21 cellular contexts compared by ENCODE assay signal in genomic region chr9:89381308-89381609, GRCh38.
A peak's percentile ranks its signal among the peaks of the same experiment; 100 is the strongest.
DNase-seq lines count a peak whose midpoint lies in the region; ATAC-seq, FAIRE-seq and TF ChIP-seq lines count a peak whose summit lies in the region.
"Had no signal": no experiment of that assay in that cellular context is flagged by ENCODE, and none has a peak within 500 bp of the region (broad histone marks: within the 10 kb centered on the region; RNA-seq: fewer than 3 reads in every experiment).

No MANE protein-coding gene starts in this region.

- no peak for TF ChIP-seq EP300 in GM12878 (IDR thresholded peaks at IDR 0.05; ENCODE audit: borderline replicate concordance in 1 of 2, control insufficient read depth in 1 of 2, low read depth in 2 of 2, low read length in 2 of 2)

- H2BK5ac ChIP-seq in IMR-90 (ENCODE audit: low read depth, low read length, poor library complexity, severe bottlenecking) (no peak overlapping the region), neuronal stem cell (ENCODE audit: low read length) (no peak overlapping the region)

- H3K27ac Mint-ChIP-seq in activated CD4-positive, alpha-beta T cell treated with anti-CD3 and anti-CD28 coated beads for 36 hours: peak overlapping the region; percentile 80
- H3K27ac Mint-ChIP-seq: HFFc6 had no signal

- H2AK5ac ChIP-seq in IMR-90 (ENCODE audit: low read depth, low read length) (peak overlapping the region; percentile 68; the same call in 1 of the 2 replicates), neuronal stem cell (ENCODE audit: low read depth, low read length) (no peak overlapping the region)

- H2BK120ac ChIP-seq in IMR-90 (ENCODE audit: low read depth, low read length) (peak overlapping the region; percentile 56; the same call in 1 of the 2 replicates), neuronal stem cell (ENCODE audit: low read depth, low read length) (no peak overlapping the region)

- H3K14ac ChIP-seq in IMR-90 (replicated peaks; ENCODE audit: low read depth, low read length) (no peak overlapping the region), neuronal stem cell (ENCODE audit: low read length) (no peak overlapping the region)

- H3K27ac ChIP-seq in IMR-90 (ENCODE audit: insufficient read depth, low read length) (no peak overlapping the region), GM12878 (ENCODE audit: control insufficient read depth, insufficient read depth) (no peak overlapping the region), neuronal stem cell (replicated peaks; ENCODE audit: low read length) (no peak overlapping the region), OCI-LY7 (ENCODE audit: low read depth, low read length, poor library complexity, severe bottlenecking) (no peak overlapping the region)
- H3K27ac ChIP-seq: uterus had no signal

- no peaks in the 10 kb centered on the region for H3K27me3 Mint-ChIP-seq in activated CD4-positive, alpha-beta T cell treated with anti-CD3 and anti-CD28 coated beads for 36 hours

- WGBS in IMR-90 (ENCODE audit: extremely low coverage in 2 of 2, insufficient read length in 1 of 2), 2 experiments: 100% methylated on average over 2 of the region's 4 CpGs; no CpG with 5 or more reads in 1 of the 2 experiments
- WGBS in GM12878 (ENCODE audit: insufficient coverage, insufficient replicate concordance, low lambda C conversion rate, missing lambda C conversion rate): 85% methylated on average over 4 of the region's 4 CpGs
- no CpG with 5 or more reads among the region's 4 CpGs for WGBS in neuronal stem cell (ENCODE audit: extremely low coverage in 2 of 2, insufficient read length in 2 of 2, insufficient replicate concordance in 1 of 2), 2 donors

- no peak overlapping the region for H2BK20ac ChIP-seq in IMR-90 (ENCODE audit: low read depth, low read length)

- RAD21 ChIA-PET in GM12878 (lab: Charles Lee; ENCODE audit: unreplicated experiment): no interaction called here

- TF ChIP-seq POLR2A in IMR-90 (IDR thresholded peaks at IDR 0.05; ENCODE audit: low read depth, low read length) (no peak), GM12878 (IDR thresholded peaks at IDR 0.05; ENCODE audit: low read depth, low read length) (peak; percentile 54; the same call in 1 of the 2 replicates)

- H3K4me2 ChIP-seq in IMR-90 (ENCODE audit: low read depth, low read length) (no peak overlapping the region), GM12878 (ENCODE audit: control insufficient read depth, insufficient read depth) (no peak overlapping the region), neuronal stem cell (ENCODE audit: insufficient read depth, low read length, poor library complexity, severe bottlenecking) (no peak overlapping the region), OCI-LY7 (ENCODE audit: low read length) (no peak overlapping the region)

- H4K8ac ChIP-seq in IMR-90 (ENCODE audit: low read depth in 2 of 2, low read length in 2 of 2): no peak overlapping the region
- no peak overlapping the region for H4K8ac ChIP-seq in neuronal stem cell (ENCODE audit: low read depth, low read length)

- H3K79me1 ChIP-seq in IMR-90 (ENCODE audit: low read depth in 1 of 2, low read length in 2 of 2) (no peaks in the 10 kb centered on the region), neuronal stem cell (ENCODE audit: low read depth, low read length) (peaks cover 2% of the 10 kb centered on the region)

- H3K4me3 ChIP-seq in IMR-90 (ENCODE audit: insufficient read depth, low read depth, low read length) (no peak overlapping the region), GM12878 (no peak overlapping the region), neuronal stem cell (ENCODE audit: low read length in 2 of 2) (no peak overlapping the region), OCI-LY7 (ENCODE audit: low read depth, low read length, poor library complexity, severe bottlenecking) (no peak overlapping the region)
- H3K4me3 ChIP-seq: left lung, uterus had no signal

- no peak for DNase-seq in activated CD4-positive, alpha-beta T cell treated with anti-CD3 and anti-CD28 coated beads for 36 hours
- no peak for DNase-seq in activated CD4-positive, alpha-beta T cell treated with anti-CD3 and anti-CD28 coated beads for 4 hours
- DNase-seq in IMR-90 (no peak), GM12878 (ENCODE audit: low read depth, low spot score) (no peak), neuronal stem cell (ENCODE audit: low spot score) (no peak), NCI-H510A (lab: John Stamatoyannopoulos, UW) (no peak), OCI-LY7 (ENCODE audit: low spot score) (no peak), omental fat pad (ENCODE audit: low spot score) (no peak)
- DNase-seq: activated CD4-positive, CD25-positive, alpha-beta regulatory T cell; activated effector memory CD4-positive, alpha-beta T cell treated with anti-CD3 and anti-CD28 coated beads, Interleukin-2, amount 50 U/mL, for 16 hours; DMS 273 treated with DMSO at 0.1 percent for 48 hours; HFFc6; left lung; NCI-H1417 treated with DMSO at 0.1 percent for 48 hours; NCI-H524 treated with DMSO at 0.1 percent for 48 hours; nucleus accumbens; stimulated activated CD4-positive, alpha-beta T cell treated with anti-CD3 and anti-CD28 coated beads, Interleukin-4, amount 100 ng/mL, for 4 hours; substantia nigra; T-helper 9 cell; uterus had no signal

- H3K4me1 ChIP-seq in IMR-90 (ENCODE audit: control insufficient read depth, insufficient read depth, low read length): peaks cover 14% of the 10 kb centered on the region
- H3K4me1 ChIP-seq in GM12878 (ENCODE audit: control insufficient read depth, insufficient read depth, low read length): peaks cover 14% of the 10 kb centered on the region
- H3K4me1 ChIP-seq in neuronal stem cell (ENCODE audit: control insufficient read depth in 2 of 2, insufficient read depth in 1 of 2, low read depth in 1 of 2, low read length in 2 of 2): peaks cover 0 to 4% of the 10 kb centered on the region in 2 donors
- H3K4me1 ChIP-seq in OCI-LY7 (ENCODE audit: insufficient read depth, low read length, poor library complexity, severe bottlenecking): no peaks in the 10 kb centered on the region
- H3K4me1 ChIP-seq: uterus had no signal

- no peaks in the 10 kb centered on the region for H4K20me1 ChIP-seq in IMR-90 (ENCODE audit: insufficient read depth, low read length)
- H4K20me1 ChIP-seq in GM12878 (ENCODE audit: control insufficient read depth, insufficient read depth): no peaks in the 10 kb centered on the region
- no peaks in the 10 kb centered on the region for H4K20me1 ChIP-seq in OCI-LY7 (ENCODE audit: insufficient read depth, low read length)

- H4K91ac ChIP-seq in IMR-90 (ENCODE audit: insufficient read depth, low read depth, low read length) (no peak overlapping the region), neuronal stem cell (ENCODE audit: low read depth, low read length, poor library complexity) (no peak overlapping the region)

- no peak overlapping the region for H3K18ac ChIP-seq in IMR-90 (ENCODE audit: low read depth, low read length)
- no peak overlapping the region for H3K18ac ChIP-seq in neuronal stem cell (ENCODE audit: low read length)

- FAIRE-seq in GM12878 (lab: Jason Lieb, UNC): no peak
- FAIRE-seq: HepG2 had no signal

- H3K9me3 ChIP-seq in IMR-90 (ENCODE audit: control insufficient read depth, insufficient read depth, low read length) (no peaks in the 10 kb centered on the region), GM12878 (replicated peaks; ENCODE audit: control insufficient read depth, insufficient read depth, low read length) (no peaks in the 10 kb centered on the region), neuronal stem cell (replicated peaks in 1 of 2; ENCODE audit: control insufficient read depth in 2 of 2, insufficient read depth in 1 of 2, low read depth in 1 of 2, low read length in 2 of 2) (peaks cover 0 to 3% of the 10 kb centered on the region in 2 donors), OCI-LY7 (ENCODE audit: low read length) (no peaks in the 10 kb centered on the region)
- H3K9me3 ChIP-seq: left lung, uterus had no signal

- H3K4me1 Mint-ChIP-seq in activated CD4-positive, alpha-beta T cell treated with anti-CD3 and anti-CD28 coated beads for 36 hours: peaks cover 58% of the 10 kb centered on the region

- SMC1A ChIA-PET in GM12878 (lab: Charles Lee; ENCODE audit: uncharacterized antibody, unreplicated experiment): no interaction called here

- H2BK15ac ChIP-seq in IMR-90 (ENCODE audit: low read depth, low read length) (no peak overlapping the region; the same call in 2 of the 3 replicates), neuronal stem cell (ENCODE audit: low read length) (no peak overlapping the region)

- H2AFZ ChIP-seq in IMR-90 (replicated peaks; ENCODE audit: low read length, poor library complexity) (peak overlapping the region; percentile 43), GM12878 (ENCODE audit: control insufficient read depth, low read depth, low read length) (no peak overlapping the region), neuronal stem cell (ENCODE audit: low read length) (no peak overlapping the region), OCI-LY7 (ENCODE audit: low read length) (no peak overlapping the region)

- peaks cover 81% of the 10 kb centered on the region for H3K36me3 Mint-ChIP-seq in activated CD4-positive, alpha-beta T cell treated with anti-CD3 and anti-CD28 coated beads for 36 hours (ENCODE audit: low read depth)

- intact Hi-C loops in activated CD4-positive, alpha-beta T cell treated with anti-CD3 and anti-CD28 coated beads for 36 hours (cut with DNase I, micrococcal nuclease): no loop called here
- intact Hi-C loops in IMR-90 (cut with micrococcal nuclease) (no loop called here), GM12878 (cut with micrococcal nuclease; ENCODE audit: unreplicated experiment) (no loop called here), OCI-LY7 (cut with micrococcal nuclease; ENCODE audit: unreplicated experiment) (no loop called here)

- H2AK9ac ChIP-seq in IMR-90 (replicated peaks; ENCODE audit: low read depth, low read length, poor library complexity): no peak overlapping the region

- POLR2A ChIA-PET in activated CD4-positive, alpha-beta T cell treated with anti-CD3 and anti-CD28 coated beads for 36 hours (lab: Charles Lee): no interaction called here
- POLR2A ChIA-PET in IMR-90 (lab: Charles Lee; ENCODE audit: unreplicated experiment) (no interaction called here), GM12878 (lab: Charles Lee) (no interaction called here), OCI-LY7 (lab: Charles Lee) (no interaction called here)

- H3K4ac ChIP-seq in IMR-90 (ENCODE audit: low read depth, low read length) (no peak overlapping the region), neuronal stem cell (ENCODE audit: low read length) (no peak overlapping the region)

- H3K79me2 ChIP-seq in GM12878 (ENCODE audit: control insufficient read depth, insufficient read depth, low read length) (no peaks in the 10 kb centered on the region), OCI-LY7 (ENCODE audit: insufficient read depth, low read depth, low read length) (no peaks in the 10 kb centered on the region)

- H2BK12ac ChIP-seq in neuronal stem cell (ENCODE audit: low read length): no peak overlapping the region

- H3K9me3 Mint-ChIP-seq in activated CD4-positive, alpha-beta T cell treated with anti-CD3 and anti-CD28 coated beads for 36 hours (ENCODE audit: low read depth): no peaks in the 10 kb centered on the region
- H3K9me3 Mint-ChIP-seq: HFFc6 had no signal

- ATAC-seq in activated CD4-positive, alpha-beta T cell treated with anti-CD3 and anti-CD28 coated beads for 36 hours: no peak
- no peak for ATAC-seq in IMR-90 (ENCODE audit: low read depth)
- no peak for ATAC-seq in GM12878
- no peak for ATAC-seq in omental fat pad (ENCODE audit: low FRiP score)

- H3K9me2 ChIP-seq in OCI-LY7 (ENCODE audit: insufficient read depth, low read length): no peaks in the 10 kb centered on the region

- no peak overlapping the region for H3K23ac ChIP-seq in IMR-90 (ENCODE audit: low read depth, low read length)
- no peak overlapping the region for H3K23ac ChIP-seq in neuronal stem cell (ENCODE audit: low read depth, low read length, poor library complexity)

- dilution Hi-C loops in IMR-90 (cut with HindIII; ENCODE audit: low sequenced_read_pairs, unreplicated experiment): no loop called here

- in situ Hi-C loops in IMR-90 (cut with MboI; ENCODE audit: low sequenced_read_pairs) (no loop called here), GM12878 (cut with MboI) (no loop called here)

- CTCF ChIA-PET in activated CD4-positive, alpha-beta T cell treated with anti-CD3 and anti-CD28 coated beads for 36 hours (lab: Charles Lee): no interaction called here
- CTCF ChIA-PET in IMR-90 (lab: Yijun Ruan, JAX) (no interaction called here), GM12878 (lab: Yijun Ruan, JAX) (interaction anchor here (1.0 kb wide), 1 partner anchor 168 kb away, joined by 3 read pairs; no protein-coding TSS in a partner anchor), OCI-LY7 (lab: Charles Lee; ENCODE audit: unreplicated experiment) (no interaction called here)

- no peak overlapping the region for H4K5ac ChIP-seq in IMR-90 (ENCODE audit: low read depth, low read length)

- BruUV-seq in IMR-90 (replicated peaks; lab: Mats Ljungman, UMichigan) (no TSS peak), GM12878 (replicated peaks; lab: Mats Ljungman, UMichigan) (no TSS peak), OCI-LY7 (replicated peaks; lab: Mats Ljungman, UMichigan) (no TSS peak)

- H3K9me1 ChIP-seq in IMR-90 (ENCODE audit: insufficient read depth, low read length): no peaks in the 10 kb centered on the region

- H3K9ac ChIP-seq in IMR-90 (ENCODE audit: low read depth, low read length) (no peak overlapping the region), GM12878 (ENCODE audit: control insufficient read depth, insufficient read depth, low read length) (no peak overlapping the region), neuronal stem cell (ENCODE audit: low read depth, low read length, poor library complexity) (peak overlapping the region; percentile 51)

- H3K36me3 ChIP-seq in IMR-90 (ENCODE audit: control insufficient read depth, insufficient read depth, low read length): peaks cover 26% of the 10 kb centered on the region
- H3K36me3 ChIP-seq in GM12878 (ENCODE audit: control insufficient read depth in 2 of 2, insufficient read depth in 2 of 2, low read length in 1 of 2): peaks cover 58 to 60% of the 10 kb centered on the region in 2 experiments
- peaks cover 4 to 28% of the 10 kb centered on the region in 2 donors for H3K36me3 ChIP-seq in neuronal stem cell (replicated peaks in 1 of 2; ENCODE audit: control insufficient read depth in 2 of 2, insufficient read depth in 2 of 2, low read length in 2 of 2)
- no peaks in the 10 kb centered on the region; the same call in 1 of the 2 replicates for H3K36me3 ChIP-seq in OCI-LY7 (ENCODE audit: insufficient read depth, low read length)
- H3K36me3 ChIP-seq: uterus had no signal

- no peak for TF ChIP-seq RAD21 in IMR-90 (IDR thresholded peaks at IDR 0.05; ENCODE audit: low read length)
- TF ChIP-seq RAD21 in GM12878 (IDR thresholded peaks at IDR 0.05; ENCODE audit: insufficient read depth, low read depth, low read length): no peak

- H3K4me3 Mint-ChIP-seq in activated CD4-positive, alpha-beta T cell treated with anti-CD3 and anti-CD28 coated beads for 36 hours: no peak overlapping the region
- H3K4me3 Mint-ChIP-seq: HFFc6 had no signal

- H3K56ac ChIP-seq in IMR-90 (ENCODE audit: extremely low read depth, insufficient read depth, low read length): no peak overlapping the region

- H3K27me3 ChIP-seq in IMR-90 (ENCODE audit: control insufficient read depth, insufficient read depth, low read length) (no peaks in the 10 kb centered on the region), GM12878 (replicated peaks in 1 of 2; ENCODE audit: control insufficient read depth in 2 of 2, insufficient read depth in 2 of 2, low read length in 1 of 2) (no peaks in the 10 kb centered on the region), neuronal stem cell (ENCODE audit: control insufficient read depth in 3 of 3, insufficient read depth in 3 of 3, low read depth in 1 of 3, low read length in 3 of 3) (no peaks in the 10 kb centered on the region)
- H3K27me3 ChIP-seq: left lung, uterus had no signal

- TF ChIP-seq CTCF in IMR-90 (conservative IDR thresholded peaks at IDR 0.05; ENCODE audit: low read depth, low read length) (no peak), GM12878 (IDR thresholded peaks at IDR 0.05 in 2 of 3, conservative IDR thresholded peaks at IDR 0.05 in 1 of 3; ENCODE audit: control insufficient read depth in 2 of 3, extremely low read depth in 1 of 3, insufficient read depth in 1 of 3, low read depth in 3 of 3, low read length in 3 of 3) (no peak), OCI-LY7 (conservative IDR thresholded peaks at IDR 0.05; ENCODE audit: low read length) (no peak), omental fat pad (IDR thresholded peaks at IDR 0.05) (no peak)
